In the genomic region with DNA sequence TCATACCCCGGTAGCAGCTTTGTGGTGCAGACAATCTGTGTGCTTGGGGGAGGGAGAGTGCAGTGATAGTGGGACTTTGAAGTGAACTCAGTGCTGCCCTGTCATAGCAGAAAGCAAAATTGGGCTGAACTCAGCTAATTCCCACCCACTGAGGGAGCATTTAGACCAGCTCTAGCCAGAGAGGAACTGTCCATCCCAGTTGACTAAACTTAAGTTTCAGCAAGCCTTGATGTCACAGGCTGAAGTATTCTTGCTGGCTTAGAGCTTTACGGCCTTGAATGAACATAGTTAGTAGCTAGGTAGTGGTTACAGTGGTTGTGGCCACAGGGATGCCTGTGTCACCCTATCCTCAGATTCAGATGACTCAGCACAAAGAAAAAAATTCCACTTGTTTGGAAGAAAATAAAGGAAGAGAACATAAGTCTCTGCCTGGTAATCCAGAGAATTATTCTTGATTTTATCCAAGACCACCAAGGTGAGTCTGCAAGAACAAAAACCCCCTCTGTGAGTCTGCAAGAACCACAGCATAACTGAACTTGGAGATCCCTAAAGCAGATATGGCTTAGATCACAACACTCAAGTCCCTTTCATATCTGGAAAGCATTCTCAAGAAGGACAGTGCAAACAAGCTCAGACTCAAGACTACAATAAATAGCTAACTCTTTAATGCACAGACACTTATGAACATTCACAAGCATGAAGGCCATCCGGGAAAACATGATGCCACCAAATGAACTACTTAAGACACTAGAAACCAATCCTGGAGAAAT, we compare ENCODE assay signal across 12 cellular contexts. TPM values are rescaled to one million over a fixed set of nuclear protein-coding genes. Genes with fewer than 3 reads are reported as not detected.
DNase-seq lines count a peak whose midpoint lies in the region; ATAC-seq and TF ChIP-seq lines count a peak whose summit lies in the region.
"Had no signal": no experiment of that assay in that cellular context is flagged by ENCODE, and none has a peak within 500 bp of the region (broad histone marks: within the 10 kb centered on the region; RNA-seq: fewer than 3 reads in every experiment).

No MANE protein-coding gene starts in this region.

- TF ChIP-seq CTCF in GM20000 (IDR thresholded peaks at IDR 0.05; ENCODE audit: extremely low read depth, missing control alignments) = no peak

- peak; percentile 60 for ATAC-seq in HG03432 (IDR thresholded peaks at IDR 0.05; ENCODE audit: unreplicated experiment)
- no peak for ATAC-seq in HG03378 (IDR thresholded peaks at IDR 0.05; ENCODE audit: unreplicated experiment)
- no peak for ATAC-seq in HG03025 (IDR thresholded peaks at IDR 0.05; ENCODE audit: low FRiP score, unreplicated experiment)
- ATAC-seq: activated T-cell treated with anti-CD3 and anti-CD28 coated beads, Interleukin-2, amount 50 U/mL, for 4 hours had no signal

- DNase-seq in ACHN = peak; percentile 9
- DNase-seq in dedifferentiated amniotic fluid mesenchymal stem cell (ENCODE audit: extremely low spot score) = peak; percentile 41
- peak; percentile 70 for DNase-seq in myocyte (ENCODE audit: low read depth)
- no peak for DNase-seq in NCI-H2029 (lab: John Stamatoyannopoulos, UW)
- DNase-seq in GM20000 (ENCODE audit: low spot score) = no peak
- DNase-seq: activated T-cell treated with anti-CD3 and anti-CD28 coated beads, Interleukin-2, amount 50 U/mL, for 4 hours; KG1 had no signal

- in situ Hi-C loops in ACHN (cut with HindIII; ENCODE audit: low pct_ligation_motif_present, low pct_unique_long_range_greater_than_20kb, low sequenced_read_pairs) = no loop called here

RNA-seq across cellular contexts. Expression of a gene that starts 39.4 kb away (rescaled TPM):
- total RNA-seq in myocyte = not detected in 2 replicates
- polyA plus RNA-seq in myocyte (2012) = not detected
- total RNA-seq: activated T-cell treated with anti-CD3 and anti-CD28 coated beads, Interleukin-2, amount 50 U/mL, for 4 hours; fibroblast of villous mesenchyme; temporal lobe had no signal

RNA-seq across cellular contexts. Expression of a gene that starts 43.2 kb away (rescaled TPM):
- total RNA-seq in myocyte = not detected in 2 replicates
- not detected for polyA plus RNA-seq in myocyte (2012)
- total RNA-seq: fibroblast of villous mesenchyme had no signal

Comparison
In these comparisons a context has a peak if more than half of its experiments do, and no peak if none do; other contexts are left out.
1. DNase-seq: peak in ACHN (single experiment), dedifferentiated amniotic fluid mesenchymal stem cell (single experiment) and myocyte (single experiment); none in NCI-H2029 (single experiment) and GM20000 (single experiment).